ENCODE assay signal across 11 cellular contexts in genomic region chr1:109167114-109167513, GRCh38.
DNase-seq lines count a peak whose midpoint lies in the region; ATAC-seq, FAIRE-seq and TF ChIP-seq lines count a peak whose summit lies in the region.
"Had no signal": no experiment of that assay in that cellular context is flagged by ENCODE, and none has a peak within 500 bp of the region (broad histone marks: within the 10 kb centered on the region; RNA-seq: fewer than 3 reads in every experiment).

No MANE protein-coding gene starts in this region.

- ATAC-seq in GM21529 (IDR thresholded peaks at IDR 0.05; ENCODE audit: unreplicated experiment) (peak; percentile 60), HG03196 (IDR thresholded peaks at IDR 0.05; ENCODE audit: unreplicated experiment) (peak; percentile 65), GM21526 (IDR thresholded peaks at IDR 0.05; ENCODE audit: low FRiP score, unreplicated experiment) (no peak), GM18511 (IDR thresholded peaks at IDR 0.05; ENCODE audit: unreplicated experiment) (no peak)
- ATAC-seq: stimulated activated memory B cell treated with anti-CD40 and anti-IgM and Interleukin-4, amounts not matched to agents 10 μg/mL and 1 μg/mL and 100 μg/mL, for 72 hours had no signal

- DNase-seq in GM18507 (ENCODE audit: extremely low spot score, insufficient read length, low read depth) (peak; percentile 25), brain microvascular endothelial cell (peak; percentile 16), NCI-H1930 (lab: John Stamatoyannopoulos, UW) (no peak)
- DNase-seq in activated CD4-positive, alpha-beta T cell treated with anti-CD3 and anti-CD28 coated beads, Interleukin-2, amount 50 U/mL, for 48 hours: no peak
- DNase-seq: activated CD4-positive, alpha-beta T cell treated with anti-CD3 and anti-CD28 coated beads, Interleukin-2, amount 10 ng/mL, durations not matched to agents 24 days and 14 days; NCI-H1417 treated with DMSO at 0.1 percent for 48 hours had no signal

- H3K36me3 ChIP-seq in brain microvascular endothelial cell (replicated peaks): no peaks in the 10 kb centered on the region

- H3K27me3 ChIP-seq in brain microvascular endothelial cell (replicated peaks): no peaks in the 10 kb centered on the region

- TF ChIP-seq CTCF in brain microvascular endothelial cell (IDR thresholded peaks at IDR 0.05; ENCODE audit: low read depth, low read length, missing control alignments): no peak

- peak; percentile 88 for FAIRE-seq in GM18507 (lab: Jason Lieb, UNC)

- H3K27ac ChIP-seq in brain microvascular endothelial cell: no peak overlapping the region

- H3K4me3 ChIP-seq in brain microvascular endothelial cell (ENCODE audit: low read depth, low read length): no peak overlapping the region

- in situ Hi-C loops in brain microvascular endothelial cell (cut with HindIII; ENCODE audit: low pct_ligation_motif_present, low sequenced_read_pairs): no loop called here

Comparison
In these comparisons a context has a peak if more than half of its experiments do, and no peak if none do; other contexts are left out.
1. DNase-seq: peak in GM18507 (single experiment) and brain microvascular endothelial cell (single experiment); none in NCI-H1930 (0 of 2) and activated CD4-positive, alpha-beta T cell treated with anti-CD3 and anti-CD28 coated beads, Interleukin-2, amount 50 U/mL, for 48 hours (0 of 2).
2. ATAC-seq: peak in GM21529 (single experiment) and HG03196 (single experiment); none in GM21526 (single experiment) and GM18511 (single experiment).